1 cellular context compared by ENCODE assay signal in the genomic region with DNA sequence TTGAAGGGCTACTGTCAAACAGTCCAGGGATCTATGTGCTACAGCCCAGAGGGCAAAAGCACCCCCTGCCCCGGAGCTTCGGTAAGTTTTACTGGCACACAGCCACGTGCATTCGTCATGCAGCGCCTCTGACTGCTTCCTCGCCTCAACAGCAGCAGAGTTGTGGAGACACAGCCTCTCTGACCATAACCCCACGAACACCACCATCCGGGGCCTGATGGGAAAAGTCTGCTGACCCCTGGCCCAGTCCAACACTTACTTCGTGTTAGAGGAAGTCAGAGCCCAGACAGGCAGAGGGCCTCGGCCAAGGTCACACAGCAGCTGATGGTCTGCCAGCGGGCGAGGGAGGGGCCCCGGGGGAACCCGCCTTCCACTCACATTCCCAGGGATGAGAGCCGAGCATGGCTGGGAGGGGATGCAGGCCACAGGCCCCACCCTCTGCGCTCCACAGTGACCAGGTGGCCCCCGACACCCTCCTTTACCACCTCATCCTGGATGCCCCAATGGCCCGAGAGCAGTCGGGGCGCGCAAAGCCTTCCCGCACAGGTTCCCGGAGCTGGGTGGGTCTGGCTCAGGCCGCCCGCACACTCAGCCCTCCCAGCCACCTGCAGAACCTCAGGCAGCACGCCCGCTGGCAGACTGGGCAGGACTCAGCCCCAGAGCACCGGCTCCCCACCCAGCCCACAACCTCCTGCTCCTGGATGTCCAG.
A peak's percentile ranks its signal among the peaks of the same experiment; 100 is the strongest.
TF ChIP-seq lines count a peak whose summit lies in the region.

No MANE protein-coding gene starts in this region.

TF ChIP-seq in HepG2, 621 proteins besides CTCF, POLR2A, EP300 and RAD21 (continued from another document):
- TF ChIP-seq HNRNPL (IDR thresholded peaks at IDR 0.05; ENCODE audit: low read depth, low read length) (no peak), NFATC3 (CRISPR knock-in tag; IDR thresholded peaks at IDR 0.05) (no peak), ZNF557 (CRISPR knock-in tag; IDR thresholded peaks at IDR 0.05) (no peak), TCF7 (IDR thresholded peaks at IDR 0.05; ENCODE audit: low read depth) (no peak), RCOR2 (CRISPR knock-in tag; IDR thresholded peaks at IDR 0.05) (0 out of 2 replicates have a peak, but pooled peaks have one; percentile 28), RBM22 (optimal IDR thresholded peaks at IDR 0.05; ENCODE audit: low read length) (no peak), TSC22D2 (CRISPR knock-in tag; IDR thresholded peaks at IDR 0.05; ENCODE audit: borderline replicate concordance) (no peak), PPARG (CRISPR knock-in tag; conservative IDR thresholded peaks at IDR 0.05) (peak; percentile 88), ZFP1 (CRISPR knock-in tag; IDR thresholded peaks at IDR 0.05) (no peak), XBP1 (CRISPR knock-in tag; IDR thresholded peaks at IDR 0.05) (no peak), NFE2L1 (CRISPR knock-in tag; IDR thresholded peaks at IDR 0.05; ENCODE audit: borderline replicate concordance) (no peak)
- TF ChIP-seq, protein P1, sequence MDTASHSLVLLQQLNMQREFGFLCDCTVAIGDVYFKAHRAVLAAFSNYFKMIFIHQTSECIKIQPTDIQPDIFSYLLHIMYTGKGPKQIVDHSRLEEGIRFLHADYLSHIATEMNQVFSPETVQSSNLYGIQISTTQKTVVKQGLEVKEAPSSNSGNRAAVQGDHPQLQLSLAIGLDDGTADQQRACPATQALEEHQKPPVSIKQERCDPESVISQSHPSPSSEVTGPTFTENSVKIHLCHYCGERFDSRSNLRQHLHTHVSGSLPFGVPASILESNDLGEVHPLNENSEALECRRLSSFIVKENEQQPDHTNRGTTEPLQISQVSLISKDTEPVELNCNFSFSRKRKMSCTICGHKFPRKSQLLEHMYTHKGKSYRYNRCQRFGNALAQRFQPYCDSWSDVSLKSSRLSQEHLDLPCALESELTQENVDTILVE (CRISPR knock-in tag; IDR thresholded peaks at IDR 0.05) = no peak
- TF ChIP-seq, protein P2, sequence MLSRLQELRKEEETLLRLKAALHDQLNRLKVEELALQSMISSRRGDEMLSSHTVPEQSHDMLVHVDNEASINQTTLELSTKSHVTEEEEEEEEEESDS (CRISPR knock-in tag; IDR thresholded peaks at IDR 0.05; ENCODE audit: borderline replicate concordance) = no peak
TF ChIP-seq in HepG2: peak in this region for 31.
